30 cellular contexts compared by ENCODE assay signal in the genomic region with DNA sequence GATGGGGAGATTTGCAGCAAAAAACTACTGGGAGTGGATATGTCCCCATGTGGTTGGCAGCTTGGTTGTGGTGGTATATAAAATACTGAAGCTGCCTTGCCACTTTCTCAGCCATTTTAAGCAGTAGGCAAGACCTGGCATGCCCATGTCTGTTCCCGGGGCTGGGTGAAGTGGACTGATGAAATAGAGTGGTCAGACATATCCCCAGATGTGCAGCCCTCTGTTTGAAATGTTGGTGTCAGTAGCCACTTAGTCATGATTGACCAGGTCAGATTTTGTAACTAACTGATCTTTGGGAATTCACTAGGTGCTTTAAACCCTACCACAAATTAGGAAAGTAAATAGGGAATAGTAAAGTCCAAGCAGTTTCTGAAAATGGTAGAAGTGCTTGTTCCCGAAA.
DNase-seq lines count a peak whose midpoint lies in the region; ATAC-seq and TF ChIP-seq lines count a peak whose summit lies in the region.
"Had no signal": no experiment of that assay in that cellular context is flagged by ENCODE, and none has a peak within 500 bp of the region (broad histone marks: within the 10 kb centered on the region; RNA-seq: fewer than 3 reads in every experiment).

No MANE protein-coding gene starts in this region.

- no peak overlapping the region for H2AK5ac ChIP-seq in H9 (ENCODE audit: insufficient read length, low read length)

- H3K27ac ChIP-seq in CD8-positive, alpha-beta memory T cell (ENCODE audit: low read depth, low read length), result no peak overlapping the region
- H3K27ac ChIP-seq in H9 (ENCODE audit: insufficient read length, low read depth, low read length), result no peak overlapping the region
- H3K27ac ChIP-seq: BLaER1 treated with 17β-estradiol and CSF1 and Interleukin-3, amounts not matched to agents 10 nM and 100 nM; body of pancreas; gastrocnemius medialis; testis; uterus had no signal

- no peak overlapping the region for H4K91ac ChIP-seq in H9 (ENCODE audit: insufficient read length, low read depth, low read length)

- no peaks in the 10 kb centered on the region for H3K27me3 ChIP-seq in CD8-positive, alpha-beta memory T cell (ENCODE audit: insufficient read depth, low read length, poor library complexity, severe bottlenecking)
- no peaks in the 10 kb centered on the region for H3K27me3 ChIP-seq in H9 (ENCODE audit: insufficient read depth, low read length)
- H3K27me3 ChIP-seq: BLaER1 treated with 17β-estradiol and CSF1 and Interleukin-3, amounts not matched to agents 10 nM and 100 nM; body of pancreas; gastrocnemius medialis; testis; uterus had no signal

- H3K14ac ChIP-seq in H9 (ENCODE audit: insufficient read depth, low read length), result no peak overlapping the region

- peaks cover 0 to 2% of the 10 kb centered on the region in 2 donors for H3K27me3 Mint-ChIP-seq in CD8-positive, alpha-beta memory T cell
- H3K27me3 Mint-ChIP-seq in immature natural killer cell (ENCODE audit: low read depth in 3 of 3) (no peaks in the 10 kb centered on the region), H9 (ENCODE audit: low read depth) (no peaks in the 10 kb centered on the region)
- H3K27me3 Mint-ChIP-seq: IgD-negative memory B cell, progenitor cell of endocrine pancreas had no signal

- no peaks in the 10 kb centered on the region for H4K20me1 ChIP-seq in H9 (ENCODE audit: control insufficient read depth, insufficient read depth, insufficient read length)

- H3K79me2 ChIP-seq in H9 (ENCODE audit: insufficient read depth, low read length), result no peaks in the 10 kb centered on the region

- H2BK15ac ChIP-seq in H9 (ENCODE audit: low read depth, low read length), result no peak overlapping the region

- H3K79me1 ChIP-seq in H9 (ENCODE audit: insufficient read depth, low read depth, low read length, poor library complexity, severe bottlenecking), result no peaks in the 10 kb centered on the region

- POLR2A ChIA-PET in CD8-positive, alpha-beta memory T cell (lab: Charles Lee), result no interaction called here

- peaks cover 5% of the 10 kb centered on the region for H3K36me3 ChIP-seq in CD8-positive, alpha-beta memory T cell (ENCODE audit: insufficient read depth, low read length)
- H3K36me3 ChIP-seq: uterus had no signal

- no peak overlapping the region for H2BK120ac ChIP-seq in H9 (ENCODE audit: low read depth, low read length, poor library complexity, severe bottlenecking)

- no peak overlapping the region for H3K4me2 ChIP-seq in H9 (ENCODE audit: insufficient read depth, insufficient read length, low read length)
- H3K4me2 ChIP-seq: BLaER1 treated with 17β-estradiol and CSF1 and Interleukin-3, amounts not matched to agents 10 nM and 100 nM had no signal

- TF ChIP-seq CTCF in choroid plexus epithelial cell (conservative IDR thresholded peaks at IDR 0.05; ENCODE audit: low read depth, low read length), result no peak
- no peak for TF ChIP-seq CTCF in H9 (conservative IDR thresholded peaks at IDR 0.05)

- no peak overlapping the region for H4K5ac ChIP-seq in H9 (ENCODE audit: insufficient read length, low read depth, low read length)

- H3K4me1 ChIP-seq in CD8-positive, alpha-beta memory T cell (ENCODE audit: insufficient read depth, low read length), result no peaks in the 10 kb centered on the region
- H3K4me1 ChIP-seq in H9 (ENCODE audit: insufficient read depth, low read length), result no peaks in the 10 kb centered on the region
- H3K4me1 ChIP-seq: body of pancreas, testis, uterus had no signal

- no peak overlapping the region for H3K4me3 ChIP-seq in CD8-positive, alpha-beta memory T cell (ENCODE audit: low read length)
- H3K4me3 ChIP-seq in choroid plexus epithelial cell (ENCODE audit: low read depth, low read length), result no peak overlapping the region
- H3K4me3 ChIP-seq: BLaER1 treated with 17β-estradiol and CSF1 and Interleukin-3, amounts not matched to agents 10 nM and 100 nM; body of pancreas; gastrocnemius medialis; testis; uterus had no signal

- no peak overlapping the region for H3T11ph ChIP-seq in H9 (ENCODE audit: low read length)

- peak overlapping the region in 3 of 7 donors; percentile 37 to 54 (median 38) for H3K4me3 Mint-ChIP-seq in CD8-positive, alpha-beta memory T cell
- H3K4me3 Mint-ChIP-seq in immature natural killer cell (peak overlapping the region in 4 of 5 donors; percentile 5 to 70 (median 65)), H9 (no peak overlapping the region)
- H3K4me3 Mint-ChIP-seq: activated CD8-positive, alpha-beta T cell treated with anti-CD3 and anti-CD28 coated beads, Interleukin-2, amount 10 ng/mL, durations not matched to agents 7 days and 5 days; IgD-negative memory B cell had no signal

- no peak for DNase-seq in CD8-positive, alpha-beta memory T cell
- DNase-seq in HS-5 (ENCODE audit: low read depth) (peak; percentile 3), choroid plexus epithelial cell (ENCODE audit: low read depth) (peak; percentile 35), immature natural killer cell (no peak), SW 1271 (lab: John Stamatoyannopoulos, UW) (no peak), H9 (no peak), NCI-H1105 (lab: John Stamatoyannopoulos, UW) (no peak)
- DNase-seq: activated CD4-positive, alpha-beta T cell treated with anti-CD3 and anti-CD28 coated beads for 1 hour; activated CD8-positive, alpha-beta T cell treated with anti-CD3 and anti-CD28 coated beads, Interleukin-2, amount 10 ng/mL, durations not matched to agents 7 days and 5 days; activated effector memory CD4-positive, alpha-beta T cell treated with Interleukin-2 at 50 U/mL for 16 hours; body of pancreas; Caco-2; DND-41; gastrocnemius medialis; hippocampal formation; mesendoderm; NCI-H2029 treated with DMSO at 0.1 percent for 48 hours; NCI-H446; OCI-M1; stimulated activated naive CD8-positive, alpha-beta T cell treated with anti-CD3 and anti-CD28 coated beads, Interleukin-15, Interleukin-2, amounts not matched to agents 100 U/mL and 50 U/mL, for 24 hours; T-helper 2 cell; testis; uterus had no signal

- no peak overlapping the region for H3K56ac ChIP-seq in H9 (ENCODE audit: insufficient read length, low read depth, low read length)

- H2BK5ac ChIP-seq in H9 (ENCODE audit: insufficient read length, low read length), result no peak overlapping the region

- no peaks in the 10 kb centered on the region for H3K9me3 ChIP-seq in CD8-positive, alpha-beta memory T cell (ENCODE audit: low read length)
- H3K9me3 ChIP-seq in H9 (ENCODE audit: control insufficient read depth, low read depth, low read length), result no peaks in the 10 kb centered on the region
- H3K9me3 ChIP-seq: body of pancreas, Caco-2, gastrocnemius medialis, testis, uterus had no signal

- H4K8ac ChIP-seq in H9 (replicated peaks; ENCODE audit: insufficient read length, low read depth, low read length), result no peak overlapping the region

- ATAC-seq in GM18867 (IDR thresholded peaks at IDR 0.05; ENCODE audit: unreplicated experiment), result no peak
- ATAC-seq: activated CD8-positive, alpha-beta T cell treated with anti-CD3 and anti-CD28 coated beads, Interleukin-2, amount 10 ng/mL, durations not matched to agents 7 days and 5 days; body of pancreas; left lobe of liver; Right ventricle myocardium inferior; SK-N-SH treated with all-trans-retinoic acid at 6 μM for 48 hours; stimulated activated naive CD8-positive, alpha-beta T cell treated with anti-CD3 and anti-CD28 coated beads, Interleukin-15, Interleukin-2, amounts not matched to agents 100 U/mL and 50 U/mL, for 24 hours had no signal

- no peak overlapping the region for H3K18ac ChIP-seq in H9 (ENCODE audit: insufficient read length, low read depth, low read length)

- CTCF ChIA-PET in CD8-positive, alpha-beta memory T cell (lab: Charles Lee), result no interaction called here

- H3K4me1 Mint-ChIP-seq in CD8-positive, alpha-beta memory T cell, result peaks cover 13 to 37% (median 24%) of the 10 kb centered on the region in 3 donors
- H3K4me1 Mint-ChIP-seq in immature natural killer cell (peaks cover 35 to 38% of the 10 kb centered on the region in 2 donors), H9 (peaks cover 4 to 5% of the 10 kb centered on the region in 2 experiments; a peak in 2 of 4 replicates)

- H3K9ac ChIP-seq in H9 (ENCODE audit: extremely low read depth, insufficient read length, low read length), result no peak overlapping the region
- H3K9ac ChIP-seq: BLaER1 treated with 17β-estradiol and CSF1 and Interleukin-3, amounts not matched to agents 10 nM and 100 nM had no signal

- no peak overlapping the region for H2AFZ ChIP-seq in H9 (ENCODE audit: low read length)

- WGBS in H9 (ENCODE audit: extremely low coverage, insufficient read length, low lambda C conversion rate), result no CpG with 5 or more reads among the region's 2 CpGs

- peaks cover 0 to 5% (median 0%) of the 10 kb centered on the region in 5 donors for H3K9me3 Mint-ChIP-seq in CD8-positive, alpha-beta memory T cell
- H3K9me3 Mint-ChIP-seq in immature natural killer cell (peaks cover 0 to 2% (median 0%) of the 10 kb centered on the region in 6 donors), H9 (no peaks in the 10 kb centered on the region)

- H3K27ac Mint-ChIP-seq in CD8-positive, alpha-beta memory T cell, result peak overlapping the region in 6 of 8 donors; percentile 33 to 91 (median 54)
- H3K27ac Mint-ChIP-seq in immature natural killer cell (peak overlapping the region; percentile 43 to 82 (median 72)), H9 (no peak overlapping the region)
- H3K27ac Mint-ChIP-seq: activated CD8-positive, alpha-beta T cell treated with anti-CD3 and anti-CD28 coated beads, Interleukin-2, amount 10 ng/mL, durations not matched to agents 7 days and 5 days; IgD-negative memory B cell; progenitor cell of endocrine pancreas had no signal

- H2BK20ac ChIP-seq in H9 (ENCODE audit: low read depth, low read length, poor library complexity, severe bottlenecking), result no peak overlapping the region

- H3K23me2 ChIP-seq in H9 (ENCODE audit: insufficient read length, low read depth, low read length, poor library complexity, severe bottlenecking), result no peaks in the 10 kb centered on the region

- H2BK12ac ChIP-seq in H9 (ENCODE audit: insufficient read length, low read depth, low read length), result no peak overlapping the region

- no peak overlapping the region for H3K4ac ChIP-seq in H9 (ENCODE audit: low read depth, low read length)

- H3K36me3 Mint-ChIP-seq in CD8-positive, alpha-beta memory T cell, result peaks cover 28 to 58% (median 33%) of the 10 kb centered on the region in 3 donors
- peaks cover 20 to 43% (median 32%) of the 10 kb centered on the region in 3 donors for H3K36me3 Mint-ChIP-seq in immature natural killer cell
- peaks cover 0 to 7% (median 6%) of the 10 kb centered on the region in 3 experiments; a peak in 2 of 7 replicates for H3K36me3 Mint-ChIP-seq in H9 (ENCODE audit: insufficient read depth in 1 of 3, low read depth in 3 of 3)

- H3K23ac ChIP-seq in H9 (ENCODE audit: insufficient read length, low read depth, low read length), result no peak overlapping the region

Comparison
In these comparisons a context has a peak if more than half of its experiments do, and no peak if none do; other contexts are left out.
1. DNase-seq: peak in HS-5 (single experiment) and choroid plexus epithelial cell (single experiment); none in CD8-positive, alpha-beta memory T cell (0 of 5), immature natural killer cell (0 of 3), SW 1271 (0 of 2), H9 (single experiment) and NCI-H1105 (single experiment).
2. H3K27ac Mint-ChIP-seq: peak in CD8-positive, alpha-beta memory T cell (6 of 8) and immature natural killer cell (6 of 6); none in H9 (0 of 3).
3. H3K4me3 Mint-ChIP-seq: peak in immature natural killer cell (4 of 5); none in H9 (0 of 2).